Comparison of ENCODE assay signal across 9 cellular contexts in genomic region chr4:184792334-184792733, GRCh38. TPM values are rescaled to one million over a fixed set of nuclear protein-coding genes. Genes with fewer than 3 reads are reported as not detected.
DNase-seq lines count a peak whose midpoint lies in the region; ATAC-seq and TF ChIP-seq lines count a peak whose summit lies in the region.
"Had no signal": no experiment of that assay in that cellular context is flagged by ENCODE, and none has a peak within 500 bp of the region (broad histone marks: within the 10 kb centered on the region; RNA-seq: fewer than 3 reads in every experiment).

No MANE protein-coding gene starts in this region.

- H3K4me3 ChIP-seq in heart right ventricle: no peak overlapping the region
- no peak overlapping the region for H3K4me3 ChIP-seq in vagina

- DNase-seq in heart right ventricle (no peak), Right ventricle myocardium superior (no peak), kidney tubule cell (ENCODE audit: low spot score) (peak; percentile 67), vagina (ENCODE audit: extremely low spot score in 2 of 2) (no peak), NCI-H345 (lab: John Stamatoyannopoulos, UW) (no peak), left colon (no peak)
- DNase-seq in activated T-helper 2 cell treated with anti-CD3 and anti-CD28 coated beads, Interferon-gamma antibody, Interleukin-2, Interleukin-4, amounts not matched to agents 10 μg/mL and 5 μg/mL and 100 μg/mL, durations not matched to agents 14 hours and 24 hours and 36 hours (ENCODE audit: low spot score): no peak
- DNase-seq: NCI-H2107 had no signal

- no peak for TF ChIP-seq POLR2A in vagina (IDR thresholded peaks at IDR 0.05)

- WGBS in heart right ventricle, 2 donors: 72 to 76% methylated on average over 8 of the region's 8 CpGs

- H3K36me3 ChIP-seq in heart right ventricle (peaks cover 0 to 71% (median 9%) of the 10 kb centered on the region in 9 donors), vagina (peaks cover 0 to 15% of the 10 kb centered on the region in 2 donors)

- H3K4me1 ChIP-seq in heart right ventricle (peaks cover 0 to 56% (median 38%) of the 10 kb centered on the region in 9 donors), vagina (peaks cover 15% of the 10 kb centered on the region)

- no peaks in the 10 kb centered on the region for H3K27me3 ChIP-seq in heart right ventricle
- no peaks in the 10 kb centered on the region for H3K27me3 ChIP-seq in vagina

- H3K9me3 Mint-ChIP-seq in activated T-helper 2 cell treated with anti-CD3 and anti-CD28 coated beads, Interferon-gamma antibody, Interleukin-2, Interleukin-4, amounts not matched to agents 10 μg/mL and 5 μg/mL and 100 μg/mL, durations not matched to agents 14 hours and 24 hours and 36 hours: no peaks in the 10 kb centered on the region

- no peak overlapping the region for H3K4me3 Mint-ChIP-seq in activated T-helper 2 cell treated with anti-CD3 and anti-CD28 coated beads, Interferon-gamma antibody, Interleukin-2, Interleukin-4, amounts not matched to agents 10 μg/mL and 5 μg/mL and 100 μg/mL, durations not matched to agents 14 hours and 24 hours and 36 hours (ENCODE audit: low read depth)

- TF ChIP-seq CTCF in heart right ventricle (IDR thresholded peaks at IDR 0.05): no peak
- TF ChIP-seq CTCF in VCaP (conservative IDR thresholded peaks at IDR 0.05): no peak
- no peak for TF ChIP-seq CTCF in vagina (IDR thresholded peaks at IDR 0.05)

- H3K9me3 ChIP-seq in heart right ventricle (no peaks in the 10 kb centered on the region), vagina (no peaks in the 10 kb centered on the region)

- H3K27ac Mint-ChIP-seq in activated T-helper 2 cell treated with anti-CD3 and anti-CD28 coated beads, Interferon-gamma antibody, Interleukin-2, Interleukin-4, amounts not matched to agents 10 μg/mL and 5 μg/mL and 100 μg/mL, durations not matched to agents 14 hours and 24 hours and 36 hours: no peak overlapping the region

- peaks cover 24% of the 10 kb centered on the region for H3K36me3 Mint-ChIP-seq in activated T-helper 2 cell treated with anti-CD3 and anti-CD28 coated beads, Interferon-gamma antibody, Interleukin-2, Interleukin-4, amounts not matched to agents 10 μg/mL and 5 μg/mL and 100 μg/mL, durations not matched to agents 14 hours and 24 hours and 36 hours (ENCODE audit: low read depth)

- H3K27ac ChIP-seq in heart right ventricle (peak overlapping the region in 6 of 10 donors; percentile 20 to 79 (median 40)), VCaP (peak overlapping the region; percentile 79), vagina (peak overlapping the region; percentile 72)

- intact Hi-C loops in heart right ventricle (cut with DNase I) (no loop called here), Right ventricle myocardium superior (cut with DNase I) (no loop called here), vagina (cut with DNase I) (no loop called here), left colon (cut with DNase I, micrococcal nuclease) (no loop called here)
- intact Hi-C loops in activated T-helper 2 cell treated with anti-CD3 and anti-CD28 coated beads, Interferon-gamma antibody, Interleukin-2, Interleukin-4, amounts not matched to agents 10 μg/mL and 5 μg/mL and 100 μg/mL, durations not matched to agents 14 hours and 24 hours and 36 hours (cut with micrococcal nuclease): loop anchor here (2.0 kb wide), 1 partner anchor 58 kb away; no protein-coding TSS in a partner anchor

- ATAC-seq in heart right ventricle (peak in 1 of 8 donors; percentile 11), Right ventricle myocardium superior (ENCODE audit: poor library complexity) (no peak), left colon (no peak)

- no peaks in the 10 kb centered on the region for H3K27me3 Mint-ChIP-seq in activated T-helper 2 cell treated with anti-CD3 and anti-CD28 coated beads, Interferon-gamma antibody, Interleukin-2, Interleukin-4, amounts not matched to agents 10 μg/mL and 5 μg/mL and 100 μg/mL, durations not matched to agents 14 hours and 24 hours and 36 hours (ENCODE audit: low read depth)

- peaks cover 37% of the 10 kb centered on the region for H3K4me1 Mint-ChIP-seq in activated T-helper 2 cell treated with anti-CD3 and anti-CD28 coated beads, Interferon-gamma antibody, Interleukin-2, Interleukin-4, amounts not matched to agents 10 μg/mL and 5 μg/mL and 100 μg/mL, durations not matched to agents 14 hours and 24 hours and 36 hours (ENCODE audit: low read depth)

RNA-seq across cellular contexts. Expression of gene ACSL1, which starts 33.4 kb away (rescaled TPM):
- total RNA-seq in heart right ventricle: 100 to 1,000 TPM; 181 to 526 (median 239) TPM
- polyA plus RNA-seq in heart right ventricle: 100 to 1,000 TPM; 127 to 264 TPM
- total RNA-seq in Right ventricle myocardium superior: 495 TPM
- total RNA-seq in vagina: 106 TPM
- 42.7 and 43.0 TPM in 2 replicates for total RNA-seq in activated T-helper 2 cell treated with anti-CD3 and anti-CD28 coated beads, Interferon-gamma antibody, Interleukin-2, Interleukin-4, amounts not matched to agents 10 μg/mL and 5 μg/mL and 100 μg/mL, durations not matched to agents 14 hours and 24 hours and 36 hours
- total RNA-seq in left colon: 10 to 100 TPM; 39.4 to 41.2 TPM

RNA-seq across cellular contexts. Expression of gene CENPU, which starts 58.4 kb away (rescaled TPM):
- 1 to 10 TPM in 8 of 10 donors, under 1 TPM in 2; 0.62 to 4.6 (median 1.4) TPM for total RNA-seq in heart right ventricle
- 1 to 10 TPM; 1.0 to 3.6 TPM for polyA plus RNA-seq in heart right ventricle
- total RNA-seq in Right ventricle myocardium superior: 1.7 TPM
- total RNA-seq in vagina: 5.2 TPM
- total RNA-seq in activated T-helper 2 cell treated with anti-CD3 and anti-CD28 coated beads, Interferon-gamma antibody, Interleukin-2, Interleukin-4, amounts not matched to agents 10 μg/mL and 5 μg/mL and 100 μg/mL, durations not matched to agents 14 hours and 24 hours and 36 hours: 60.9 and 74.2 TPM in 2 replicates
- total RNA-seq in left colon: 10 to 100 TPM in 1 of 2 donors, 1 to 10 TPM in 1; 5.8 to 11.8 TPM
